Comparison of ENCODE assay signal across 15 cellular contexts in genomic region chr3:126621171-126621570, GRCh38. TPM values are rescaled to one million over a fixed set of nuclear protein-coding genes. Genes with fewer than 3 reads are reported as not detected.
DNase-seq lines count a peak whose midpoint lies in the region; ATAC-seq and TF ChIP-seq lines count a peak whose summit lies in the region.
"Had no signal": no experiment of that assay in that cellular context is flagged by ENCODE, and none has a peak within 500 bp of the region (broad histone marks: within the 10 kb centered on the region; RNA-seq: fewer than 3 reads in every experiment).

No MANE protein-coding gene starts in this region.

- H2AFZ ChIP-seq in PC-3 (ENCODE audit: low read length) (no peak overlapping the region), osteoblast (ENCODE audit: low read length) (no peak overlapping the region)

- no peak overlapping the region for H3K4me2 ChIP-seq in PC-3 (ENCODE audit: low read length)
- H3K4me2 ChIP-seq in osteoblast (ENCODE audit: insufficient read depth, low read length) = peak overlapping the region; percentile 64

- BruUV-seq in PC-3 (replicated peaks; lab: Mats Ljungman, UMichigan) = no TSS peak

- DNase-seq in ELR (ENCODE audit: low read depth) (peak; percentile 70), PC-3 (peak; percentile 31), fibroblast of gingiva (ENCODE audit: low read depth) (peak; percentile 79), osteoblast (ENCODE audit: insufficient read length, low spot score, missing footprints) (no peak), NCI-H510A treated with DMSO at 0.1 percent for 48 hours (lab: John Stamatoyannopoulos, UW) (no peak), prostate gland (ENCODE audit: low spot score) (no peak)
- DNase-seq: activated T-cell treated with anti-CD3 and anti-CD28 coated beads for 4 hours; left colon; NCI-H187; OCI-M1; stimulated activated CD4-positive, alpha-beta T cell treated with anti-CD3 and anti-CD28 coated beads, Interleukin-1b, Interleukin-23, amount 100 ng/mL, for 48 hours; stimulated activated naive B cell treated with anti-CD40 and anti-IgM and Interleukin-4, amounts not matched to agents 10 μg/mL and 1 μg/mL and 100 μg/mL, for 72 hours had no signal

- intact Hi-C loops in PC-3 (cut with micrococcal nuclease) (no loop called here), prostate gland (cut with DNase I) (no loop called here)

- H3F3A ChIP-seq in PC-3 (ENCODE audit: low read length, unreplicated experiment) = no peaks in the 10 kb centered on the region

- POLR2A ChIA-PET in PC-3 (lab: Charles Lee; ENCODE audit: unreplicated experiment) = no interaction called here

- no peaks in the 10 kb centered on the region for H3K9me2 ChIP-seq in PC-3 (replicated peaks; ENCODE audit: low read length)

- no peaks in the 10 kb centered on the region for H3K9me3 ChIP-seq in PC-3 (ENCODE audit: low read length)
- peaks cover 6% of the 10 kb centered on the region for H3K9me3 ChIP-seq in osteoblast (ENCODE audit: low read depth, low read length)
- H3K9me3 ChIP-seq in prostate gland = no peaks in the 10 kb centered on the region
- H3K9me3 ChIP-seq: neutrophil had no signal

- H4K20me1 ChIP-seq in PC-3 (ENCODE audit: low read length) (no peaks in the 10 kb centered on the region), osteoblast (ENCODE audit: insufficient read depth, low read length) (no peaks in the 10 kb centered on the region)

- peak; percentile 53 for ATAC-seq in PC-3
- no peak for ATAC-seq in HG03439 (IDR thresholded peaks at IDR 0.05; ENCODE audit: unreplicated experiment)
- ATAC-seq in GM21423 (IDR thresholded peaks at IDR 0.05; ENCODE audit: unreplicated experiment) = no peak
- ATAC-seq: left colon; stimulated activated naive B cell treated with anti-CD40 and anti-IgM and Interleukin-4, amounts not matched to agents 10 μg/mL and 1 μg/mL and 100 μg/mL, for 72 hours had no signal

- H3K4me3 ChIP-seq in PC-3 (ENCODE audit: low read length) = no peak overlapping the region
- H3K4me3 ChIP-seq in osteoblast (ENCODE audit: insufficient read depth, low read length) = peak overlapping the region; percentile 5
- no peak overlapping the region for H3K4me3 ChIP-seq in prostate gland

- no peak overlapping the region for H3K9ac ChIP-seq in PC-3 (ENCODE audit: low read length)

- CTCF ChIA-PET in PC-3 (lab: Charles Lee) = no interaction called here

- TF ChIP-seq POLR2A in prostate gland (IDR thresholded peaks at IDR 0.05) = no peak

- no peak for TF ChIP-seq CTCF in PC-3 (conservative IDR thresholded peaks at IDR 0.05; ENCODE audit: low read depth, low read length)
- no peak for TF ChIP-seq CTCF in osteoblast (IDR thresholded peaks at IDR 0.05; ENCODE audit: extremely low read depth, low read depth, low read length)
- no peak for TF ChIP-seq CTCF in prostate gland (IDR thresholded peaks at IDR 0.05)

- no peak overlapping the region for H3K27ac ChIP-seq in PC-3 (ENCODE audit: low read length)
- peak overlapping the region; percentile 49 for H3K27ac ChIP-seq in osteoblast (ENCODE audit: low read depth, low read length)
- H3K27ac ChIP-seq in prostate gland = no peak overlapping the region
- H3K27ac ChIP-seq: neutrophil had no signal

- H3K36me3 ChIP-seq in PC-3 (ENCODE audit: low read depth, low read length) (peaks cover 3% of the 10 kb centered on the region; the same call in 1 of the 2 replicates), osteoblast (ENCODE audit: insufficient read depth, low read length) (peaks cover 4% of the 10 kb centered on the region), prostate gland (no peaks in the 10 kb centered on the region)
- H3K36me3 ChIP-seq: neutrophil had no signal

- H3K27me3 ChIP-seq in PC-3 (ENCODE audit: low read length) (no peaks in the 10 kb centered on the region), osteoblast (ENCODE audit: insufficient read depth, low read length) (no peaks in the 10 kb centered on the region), prostate gland (replicated peaks; ENCODE audit: insufficient read depth) (no peaks in the 10 kb centered on the region)
- H3K27me3 ChIP-seq: neutrophil had no signal

- H3K79me2 ChIP-seq in PC-3 (ENCODE audit: low read length) = no peaks in the 10 kb centered on the region
- no peaks in the 10 kb centered on the region for H3K79me2 ChIP-seq in osteoblast (ENCODE audit: insufficient read depth, low read length)

- H3K4me1 ChIP-seq in PC-3 (ENCODE audit: insufficient read depth, low read length) (peaks cover 18% of the 10 kb centered on the region), osteoblast (ENCODE audit: insufficient read depth, low read length) (peaks cover 35% of the 10 kb centered on the region), prostate gland (replicated peaks) (no peaks in the 10 kb centered on the region)

- WGBS in prostate gland = 85% methylated on average over 1 of the region's 1 CpG

RNA-seq across cellular contexts. Expression of gene TXNRD3, which starts 33.8 kb away (rescaled TPM):
- total RNA-seq in PC-3 (2014; rRNA removed) = 5.5 and 7.8 TPM in 2 replicates
- 18.1 and 20.3 TPM in 2 replicates for total RNA-seq in osteoblast
- 10 to 100 TPM; 14.4 to 20.7 TPM for total RNA-seq in prostate gland

Comparison
In these comparisons a context has a peak if more than half of its experiments do, and no peak if none do; other contexts are left out.
1. DNase-seq: peak in ELR (single experiment), PC-3 (single experiment) and fibroblast of gingiva (single experiment); none in osteoblast (single experiment), NCI-H510A treated with DMSO at 0.1 percent for 48 hours (single experiment) and prostate gland (single experiment).